ENCODE assay signal across 27 cellular contexts in the genomic region with DNA sequence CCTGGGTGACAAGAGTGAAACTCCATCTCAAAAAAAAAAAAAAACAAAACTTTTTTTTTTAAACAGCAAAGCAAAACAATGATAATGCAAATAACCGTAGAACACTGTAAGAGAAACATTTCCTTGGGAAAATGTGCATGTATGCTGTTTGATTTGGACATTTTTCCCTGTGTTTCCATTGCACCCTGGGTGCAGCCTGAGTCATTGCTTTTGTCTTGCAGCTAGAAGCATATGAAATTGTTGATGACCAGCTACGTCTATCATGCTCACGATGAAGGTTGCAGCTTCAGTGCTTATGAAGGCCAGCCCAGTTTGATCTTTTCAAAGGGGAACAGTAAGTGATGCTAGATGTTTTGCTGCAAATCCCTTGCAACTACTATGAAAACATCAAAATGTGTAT. TPM values are rescaled to one million over a fixed set of nuclear protein-coding genes. Genes with fewer than 3 reads are reported as not detected.
DNase-seq lines count a peak whose midpoint lies in the region; ATAC-seq, FAIRE-seq and TF ChIP-seq lines count a peak whose summit lies in the region.
"Had no signal": no experiment of that assay in that cellular context is flagged by ENCODE, and none has a peak within 500 bp of the region (broad histone marks: within the 10 kb centered on the region; RNA-seq: fewer than 3 reads in every experiment).

No MANE protein-coding gene starts in this region.

- ATAC-seq in thoracic aorta (ENCODE audit: insufficient number of reproducible peaks, low FRiP score, low read depth) = no peak
- ATAC-seq in HG03521 (IDR thresholded peaks at IDR 0.05; ENCODE audit: unreplicated experiment) = no peak
- no peak for ATAC-seq in HG03095 (IDR thresholded peaks at IDR 0.05; ENCODE audit: unreplicated experiment)
- ATAC-seq in GM21619 (IDR thresholded peaks at IDR 0.05; ENCODE audit: unreplicated experiment) = no peak

- TF ChIP-seq CTCF in astrocyte (IDR thresholded peaks at IDR 0.05; ENCODE audit: insufficient read depth, low read depth, low read length) = no peak
- no peak for TF ChIP-seq CTCF in thoracic aorta (IDR thresholded peaks at IDR 0.05)

- H3K79me2 ChIP-seq in astrocyte (ENCODE audit: insufficient read depth, low read length) = no peaks in the 10 kb centered on the region

- H3K4me1 Mint-ChIP-seq in astrocyte (ENCODE audit: low read depth, unreplicated experiment) = peaks cover 4% of the 10 kb centered on the region
- H3K4me1 Mint-ChIP-seq: CD4-positive, CD25-positive, alpha-beta regulatory T cell had no signal

- H4K20me1 ChIP-seq in astrocyte (ENCODE audit: insufficient read depth, low read length) = no peaks in the 10 kb centered on the region
- H4K20me1 ChIP-seq: BLaER1 had no signal

- no peak overlapping the region for H3K4me3 Mint-ChIP-seq in astrocyte (ENCODE audit: unreplicated experiment)
- H3K4me3 Mint-ChIP-seq: CD4-positive, CD25-positive, alpha-beta regulatory T cell had no signal

- no peak overlapping the region for H2AFZ ChIP-seq in astrocyte (ENCODE audit: low read depth, low read length)
- H2AFZ ChIP-seq: GM23248 had no signal

- H3K4me2 ChIP-seq in astrocyte (ENCODE audit: low read length) = no peak overlapping the region
- H3K4me2 ChIP-seq: BLaER1 had no signal

- no peaks in the 10 kb centered on the region for H3K36me3 Mint-ChIP-seq in astrocyte (ENCODE audit: low read depth, unreplicated experiment)
- H3K36me3 Mint-ChIP-seq: CD4-positive, CD25-positive, alpha-beta regulatory T cell had no signal

- no peak for FAIRE-seq in astrocyte (lab: Jason Lieb, UNC)
- FAIRE-seq: A204.1, D721Med, GM18507 had no signal

- DNase-seq in astrocyte (ENCODE audit: low read depth) = peak; percentile 35
- DNase-seq in brain pericyte (ENCODE audit: low read depth, low spot score) = peak; percentile 90
- peak; percentile 28 for DNase-seq in iris pigment epithelial cell (ENCODE audit: low read depth)
- no peak for DNase-seq in thoracic aorta (ENCODE audit: low spot score)
- DNase-seq in NCI-H2227 treated with DMSO at 0.1 percent for 48 hours (lab: John Stamatoyannopoulos, UW) = no peak
- DNase-seq: CD4-positive, CD25-positive, alpha-beta regulatory T cell; GM23248; H7; IMR-90; KG1; MG63; NCI-H1105 treated with DMSO at 0.1 percent for 48 hours; NCI-H2029; NCI-H69; RPMI8226; SHP77 had no signal

- no peaks in the 10 kb centered on the region for H3K27me3 Mint-ChIP-seq in astrocyte (ENCODE audit: low read depth, unreplicated experiment)

- no peak overlapping the region for H3K27ac Mint-ChIP-seq in astrocyte (ENCODE audit: unreplicated experiment)
- H3K27ac Mint-ChIP-seq: CD4-positive, CD25-positive, alpha-beta regulatory T cell had no signal

- H3K36me3 ChIP-seq in astrocyte (ENCODE audit: insufficient read depth, low read length) = no peaks in the 10 kb centered on the region
- no peaks in the 10 kb centered on the region for H3K36me3 ChIP-seq in thoracic aorta
- H3K36me3 ChIP-seq: BLaER1, MG63 had no signal

- H3K9me3 ChIP-seq in astrocyte (ENCODE audit: insufficient read depth, low read depth, low read length) = no peaks in the 10 kb centered on the region
- H3K9me3 ChIP-seq in thoracic aorta = no peaks in the 10 kb centered on the region
- H3K9me3 ChIP-seq: BLaER1, MG63 had no signal

- H3K4me3 ChIP-seq in astrocyte (ENCODE audit: insufficient read depth, low read depth, low read length) (no peak overlapping the region), thoracic aorta (peak overlapping the region; percentile 38)
- H3K4me3 ChIP-seq: BLaER1, GM23248, MG63 had no signal

- H3K4me1 ChIP-seq in astrocyte (ENCODE audit: insufficient read depth, low read length) (peaks cover 9% of the 10 kb centered on the region), thoracic aorta (ENCODE audit: control insufficient read depth in 1 of 2, low read depth in 2 of 2) (peaks cover 18 to 56% of the 10 kb centered on the region in 2 donors)

- H3K9me3 Mint-ChIP-seq in astrocyte (ENCODE audit: unreplicated experiment) = no peaks in the 10 kb centered on the region
- H3K9me3 Mint-ChIP-seq: CD4-positive, CD25-positive, alpha-beta regulatory T cell had no signal

- H3K27me3 ChIP-seq in astrocyte (ENCODE audit: insufficient read depth, low read length) (no peaks in the 10 kb centered on the region), thoracic aorta (replicated peaks; ENCODE audit: insufficient read depth) (no peaks in the 10 kb centered on the region)
- H3K27me3 ChIP-seq: BLaER1, MG63 had no signal

- H3K27ac ChIP-seq in astrocyte (ENCODE audit: low read depth, low read length) (no peak overlapping the region), thoracic aorta (peak overlapping the region; percentile 79 to 90)
- H3K27ac ChIP-seq: BLaER1, GM23248 had no signal

- no peak overlapping the region for H3K9ac ChIP-seq in astrocyte (ENCODE audit: low read length)
- H3K9ac ChIP-seq: BLaER1, GM23248 had no signal

RNA-seq across cellular contexts. Expression of gene MOGAT1, which starts 41.5 kb away (rescaled TPM):
- not detected in 2 replicates for total RNA-seq in astrocyte
- not detected for total RNA-seq in thoracic aorta
- total RNA-seq: CD4-positive, CD25-positive, alpha-beta regulatory T cell; Daoy; G401; GM23248; H7; IMR-90; NCI-H460; SK-MEL-5 had no signal

RNA-seq across cellular contexts. Expression of gene FARSB, which starts 57.1 kb away (rescaled TPM):
- 21.9 and 23.1 TPM in 2 replicates for total RNA-seq in astrocyte
- total RNA-seq in thoracic aorta = 10 to 100 TPM in 1 of 2 donors, 1 to 10 TPM in 1; 7.3 to 11.1 TPM

Comparison
In these comparisons a context has a peak if more than half of its experiments do, and no peak if none do; other contexts are left out.
1. DNase-seq: peak in astrocyte (single experiment), brain pericyte (single experiment) and iris pigment epithelial cell (single experiment); none in thoracic aorta (single experiment) and NCI-H2227 treated with DMSO at 0.1 percent for 48 hours (single experiment).